ENCODE assay signal across 17 cellular contexts in genomic region chr11:26076591-26076990, GRCh38.
DNase-seq lines count a peak whose midpoint lies in the region; ATAC-seq and TF ChIP-seq lines count a peak whose summit lies in the region.
"Had no signal": no experiment of that assay in that cellular context is flagged by ENCODE, and none has a peak within 500 bp of the region (broad histone marks: within the 10 kb centered on the region; RNA-seq: fewer than 3 reads in every experiment).

No MANE protein-coding gene starts in this region.

- no peak overlapping the region for H2BK15ac ChIP-seq in H9 (ENCODE audit: low read depth, low read length)

- H3K4me1 ChIP-seq in Karpas-422 (ENCODE audit: low read length) (peaks cover 47% of the 10 kb centered on the region), OCI-LY7 (ENCODE audit: insufficient read depth, low read length, poor library complexity, severe bottlenecking) (peaks cover 14% of the 10 kb centered on the region), H9 (ENCODE audit: insufficient read depth, low read length) (no peaks in the 10 kb centered on the region)
- H3K4me1 ChIP-seq: BLaER1 had no signal

- H2BK20ac ChIP-seq in H9 (ENCODE audit: low read depth, low read length, poor library complexity, severe bottlenecking), result no peak overlapping the region

- no peak overlapping the region for H4K5ac ChIP-seq in H9 (ENCODE audit: insufficient read length, low read depth, low read length)

- H3K9me2 ChIP-seq in Karpas-422 (replicated peaks; ENCODE audit: insufficient read depth, low read length), result no peaks in the 10 kb centered on the region
- no peaks in the 10 kb centered on the region for H3K9me2 ChIP-seq in OCI-LY7 (ENCODE audit: insufficient read depth, low read length)

- no peak for ATAC-seq in activated T-cell treated with anti-CD3 and anti-CD28 coated beads, Interleukin-2, amount 50 U/mL, for 72 hours (replicated peaks in 1 of 2)
- ATAC-seq: CD8-positive, alpha-beta T cell had no signal

- H3K4me2 ChIP-seq in Karpas-422 (ENCODE audit: low read depth, low read length, poor library complexity, severe bottlenecking), result no peak overlapping the region
- no peak overlapping the region for H3K4me2 ChIP-seq in OCI-LY7 (ENCODE audit: low read length)
- H3K4me2 ChIP-seq in H9 (ENCODE audit: insufficient read depth, insufficient read length, low read length), result no peak overlapping the region
- H3K4me2 ChIP-seq: BLaER1 had no signal

- intact Hi-C loops in OCI-LY7 (cut with micrococcal nuclease; ENCODE audit: unreplicated experiment), result no loop called here

- 0 out of 2 replicates have a peak, but pooled peaks cover 7% of the 10 kb centered on the region for H3K36me3 ChIP-seq in Karpas-422 (ENCODE audit: insufficient read depth, low read length)
- no peaks in the 10 kb centered on the region for H3K36me3 ChIP-seq in OCI-LY7 (ENCODE audit: insufficient read depth, low read length)
- H3K36me3 ChIP-seq: BLaER1 had no signal

- H3K23me2 ChIP-seq in H9 (ENCODE audit: insufficient read length, low read depth, low read length, poor library complexity, severe bottlenecking), result no peaks in the 10 kb centered on the region

- no peaks in the 10 kb centered on the region for H3K79me1 ChIP-seq in H9 (ENCODE audit: insufficient read depth, low read depth, low read length, poor library complexity, severe bottlenecking)

- no peak overlapping the region for H2BK120ac ChIP-seq in H9 (ENCODE audit: low read depth, low read length, poor library complexity, severe bottlenecking)

- no peak overlapping the region for H2BK12ac ChIP-seq in H9 (ENCODE audit: insufficient read length, low read depth, low read length)

- H2BK5ac ChIP-seq in H9 (ENCODE audit: insufficient read length, low read length), result no peak overlapping the region

- H2AFZ ChIP-seq in Karpas-422 (ENCODE audit: low read length) (no peak overlapping the region), OCI-LY7 (ENCODE audit: low read length) (peak overlapping the region; percentile 13; the same call in 1 of the 2 replicates), H9 (ENCODE audit: low read length) (no peak overlapping the region)

- no peaks in the 10 kb centered on the region for H3K27me3 Mint-ChIP-seq in activated T-cell treated with anti-CD3 and anti-CD28 coated beads, Interleukin-2, amount 50 U/mL, for 72 hours (ENCODE audit: low read depth)
- no peaks in the 10 kb centered on the region for H3K27me3 Mint-ChIP-seq in H9 (ENCODE audit: low read depth)
- H3K27me3 Mint-ChIP-seq: B cell; CD4-positive, CD25-positive, alpha-beta regulatory T cell had no signal

- H3K4me3 ChIP-seq in Karpas-422 (ENCODE audit: low read length) (no peak overlapping the region), OCI-LY7 (ENCODE audit: low read depth, low read length, poor library complexity, severe bottlenecking) (no peak overlapping the region)
- H3K4me3 ChIP-seq: BLaER1 had no signal

- H4K91ac ChIP-seq in H9 (ENCODE audit: insufficient read length, low read depth, low read length), result no peak overlapping the region

- no CpG with 5 or more reads among the region's 2 CpGs for WGBS in H9 (ENCODE audit: extremely low coverage, insufficient read length, low lambda C conversion rate)

- no peaks in the 10 kb centered on the region for H3K9me3 ChIP-seq in Karpas-422 (ENCODE audit: low read length)
- H3K9me3 ChIP-seq in OCI-LY7 (ENCODE audit: low read length), result peaks cover 8% of the 10 kb centered on the region; the same call in 1 of the 2 replicates
- H3K9me3 ChIP-seq in H9 (ENCODE audit: control insufficient read depth, low read depth, low read length), result no peaks in the 10 kb centered on the region
- H3K9me3 ChIP-seq: BLaER1 had no signal

- H4K8ac ChIP-seq in H9 (replicated peaks; ENCODE audit: insufficient read length, low read depth, low read length), result no peak overlapping the region

- H3K27ac ChIP-seq in Karpas-422 (ENCODE audit: low read length) (peak overlapping the region; percentile 0; the same call in 1 of the 2 replicates), OCI-LY7 (ENCODE audit: low read depth, low read length, poor library complexity, severe bottlenecking) (no peak overlapping the region), H9 (ENCODE audit: insufficient read length, low read depth, low read length) (no peak overlapping the region)
- H3K27ac ChIP-seq: 22Rv1, BLaER1, C4-2B had no signal

- H3K27me3 ChIP-seq in Karpas-422 (ENCODE audit: low read length) (no peaks in the 10 kb centered on the region), H9 (ENCODE audit: insufficient read depth, low read length) (no peaks in the 10 kb centered on the region)
- H3K27me3 ChIP-seq: BLaER1 had no signal

- no TSS peak for BruUV-seq in OCI-LY7 (replicated peaks; lab: Mats Ljungman, UMichigan)

- no peak overlapping the region for H3K23ac ChIP-seq in H9 (ENCODE audit: insufficient read length, low read depth, low read length)

- CTCF ChIA-PET in OCI-LY7 (lab: Charles Lee; ENCODE audit: unreplicated experiment), result no interaction called here

- H3K14ac ChIP-seq in H9 (ENCODE audit: insufficient read depth, low read length), result no peak overlapping the region

- no peak overlapping the region for H3K27ac Mint-ChIP-seq in activated T-cell treated with anti-CD3 and anti-CD28 coated beads, Interleukin-2, amount 50 U/mL, for 72 hours
- no peak overlapping the region for H3K27ac Mint-ChIP-seq in H9
- H3K27ac Mint-ChIP-seq: B cell; CD4-positive, CD25-positive, alpha-beta regulatory T cell; CD8-positive, alpha-beta T cell had no signal

- no peak overlapping the region for H2AK5ac ChIP-seq in H9 (ENCODE audit: insufficient read length, low read length)

- TF ChIP-seq CTCF in OCI-LY7 (conservative IDR thresholded peaks at IDR 0.05; ENCODE audit: low read length) (no peak), H9 (conservative IDR thresholded peaks at IDR 0.05) (no peak)

- H3K36me3 Mint-ChIP-seq in activated T-cell treated with anti-CD3 and anti-CD28 coated beads, Interleukin-2, amount 50 U/mL, for 72 hours (ENCODE audit: insufficient read depth in 2 of 2), result no peaks in the 10 kb centered on the region
- H3K36me3 Mint-ChIP-seq in H9 (ENCODE audit: insufficient read depth in 1 of 3, low read depth in 3 of 3), result no peaks in the 10 kb centered on the region
- H3K36me3 Mint-ChIP-seq: CD4-positive, CD25-positive, alpha-beta regulatory T cell; CD8-positive, alpha-beta T cell had no signal

- H3K9me3 Mint-ChIP-seq in activated T-cell treated with anti-CD3 and anti-CD28 coated beads, Interleukin-2, amount 50 U/mL, for 72 hours, result peaks cover 0 to 10% of the 10 kb centered on the region in 2 donors
- H3K9me3 Mint-ChIP-seq in H9, result no peaks in the 10 kb centered on the region

- no peak overlapping the region for H3K18ac ChIP-seq in H9 (ENCODE audit: insufficient read length, low read depth, low read length)

- no peak overlapping the region for H3K4me3 Mint-ChIP-seq in activated T-cell treated with anti-CD3 and anti-CD28 coated beads, Interleukin-2, amount 50 U/mL, for 72 hours
- no peak overlapping the region for H3K4me3 Mint-ChIP-seq in H9
- H3K4me3 Mint-ChIP-seq: B cell; CD4-positive, CD25-positive, alpha-beta regulatory T cell; CD8-positive, alpha-beta T cell had no signal

- POLR2A ChIA-PET in OCI-LY7 (lab: Charles Lee), result interaction anchor here (0.9 to 7.6 kb wide), 8 partner anchors 8 to 76 kb away, joined by 3 to 66 read pairs (median 17); no protein-coding TSS in a partner anchor

- no peak overlapping the region for H3T11ph ChIP-seq in H9 (ENCODE audit: low read length)

- H4K20me1 ChIP-seq in Karpas-422 (ENCODE audit: insufficient read depth, low read depth, low read length) (no peaks in the 10 kb centered on the region), OCI-LY7 (ENCODE audit: insufficient read depth, low read length) (no peaks in the 10 kb centered on the region), H9 (ENCODE audit: control insufficient read depth, insufficient read depth, insufficient read length) (no peaks in the 10 kb centered on the region)
- H4K20me1 ChIP-seq: BLaER1 had no signal

- H3K56ac ChIP-seq in H9 (ENCODE audit: insufficient read length, low read depth, low read length), result no peak overlapping the region

- H3K4me1 Mint-ChIP-seq in activated T-cell treated with anti-CD3 and anti-CD28 coated beads, Interleukin-2, amount 50 U/mL, for 72 hours (ENCODE audit: low read depth), result no peaks in the 10 kb centered on the region
- H3K4me1 Mint-ChIP-seq in H9, result no peaks in the 10 kb centered on the region
- H3K4me1 Mint-ChIP-seq: B cell; CD4-positive, CD25-positive, alpha-beta regulatory T cell had no signal

- H3K79me2 ChIP-seq in Karpas-422 (ENCODE audit: low read length) (peaks cover 4% of the 10 kb centered on the region), OCI-LY7 (ENCODE audit: insufficient read depth, low read depth, low read length) (no peaks in the 10 kb centered on the region), H9 (ENCODE audit: insufficient read depth, low read length) (no peaks in the 10 kb centered on the region)

- H3K9ac ChIP-seq in Karpas-422 (ENCODE audit: low read length), result no peak overlapping the region
- H3K9ac ChIP-seq in H9 (ENCODE audit: extremely low read depth, insufficient read length, low read length), result no peak overlapping the region
- H3K9ac ChIP-seq: BLaER1 had no signal

- no peak overlapping the region for H3K4ac ChIP-seq in H9 (ENCODE audit: low read depth, low read length)

- DNase-seq in COLO829 (ENCODE audit: low spot score) (peak; percentile 26), Karpas-422 (no peak), OCI-LY7 (ENCODE audit: low spot score) (no peak), H9 (no peak), T1000 (lab: John Stamatoyannopoulos, UW) (no peak)
- no peak for DNase-seq in activated T-cell treated with anti-CD3 and anti-CD28 coated beads, Interleukin-2, amount 50 U/mL, for 72 hours
- DNase-seq: Calu3; CD4-positive, CD25-positive, alpha-beta regulatory T cell; CD8-positive, alpha-beta T cell; DMS53; DMS79 treated with DMSO at 0.1 percent for 48 hours; GOT3; HCEC 1CT had no signal
